In genomic region chr4:158172196-158172557, GRCh38 we compare ENCODE assay signal across 9 cellular contexts. TPM values are rescaled to one million over a fixed set of nuclear protein-coding genes. Genes with fewer than 3 reads are reported as not detected.
DNase-seq lines count a peak whose midpoint lies in the region; ATAC-seq, FAIRE-seq and TF ChIP-seq lines count a peak whose summit lies in the region.
"Had no signal": no experiment of that assay in that cellular context is flagged by ENCODE, and none has a peak within 500 bp of the region (broad histone marks: within the 10 kb centered on the region; RNA-seq: fewer than 3 reads in every experiment).

No MANE protein-coding gene starts in this region.

- H3K4me1 ChIP-seq in A673 (ENCODE audit: insufficient read depth, low read length, poor library complexity, severe bottlenecking) (peaks cover 19% of the 10 kb centered on the region), MM.1S (ENCODE audit: low read length) (peaks cover 4% of the 10 kb centered on the region; the same call in 1 of the 2 replicates), neural progenitor cell (no peaks in the 10 kb centered on the region)

- H3K9me2 ChIP-seq in MM.1S (replicated peaks; ENCODE audit: insufficient read depth, low read length), result no peaks in the 10 kb centered on the region

- H3K79me2 ChIP-seq in MM.1S (ENCODE audit: low read length), result no peaks in the 10 kb centered on the region
- no peaks in the 10 kb centered on the region for H3K79me2 ChIP-seq in neural progenitor cell (ENCODE audit: low read depth)

- H2AFZ ChIP-seq in MM.1S (ENCODE audit: low read length) (peak overlapping the region; percentile 56), neural progenitor cell (replicated peaks) (no peak overlapping the region)

- CTCF ChIA-PET in A673 (lab: Charles Lee), result interaction anchor here (0.7 kb wide), 2 partner anchors 21 to 140 kb away, joined by 3 read pairs; no protein-coding TSS in a partner anchor

- ATAC-seq in natural killer cell treated with Interleukin-12 subunit alpha and Interleukin-12 subunit beta and Interleukin-15 and Interleukin-18, amount 100 ng/mL, for 72 hours, result no peak
- ATAC-seq in activated naive CD4-positive, alpha-beta T cell treated with anti-CD3 and anti-CD28 coated beads, Interleukin-2, amount 50 U/mL, for 72 hours, result no peak

- POLR2A ChIA-PET in A673 (lab: Charles Lee; ENCODE audit: low non-redundant PET), result no interaction called here

- H3K27ac Mint-ChIP-seq in dendritic cell treated with granulocyte-macrophage colony-stimulating factor and Interleukin-4, amounts not matched to agents 40 ng/mL and 50 ng/mL, for 4 days, result peak overlapping the region; percentile 83
- peak overlapping the region; percentile 32 for H3K27ac Mint-ChIP-seq in neural progenitor cell
- no peak overlapping the region for H3K27ac Mint-ChIP-seq in natural killer cell treated with Interleukin-12 subunit alpha and Interleukin-12 subunit beta and Interleukin-15 and Interleukin-18, amount 100 ng/mL, for 72 hours
- H3K27ac Mint-ChIP-seq in activated naive CD4-positive, alpha-beta T cell treated with anti-CD3 and anti-CD28 coated beads, Interleukin-2, amount 50 U/mL, for 72 hours, result no peak overlapping the region

- H3K9me3 ChIP-seq in A673 (ENCODE audit: low read depth, low read length, poor library complexity, severe bottlenecking) (no peaks in the 10 kb centered on the region), MM.1S (replicated peaks; ENCODE audit: insufficient read depth, low read length) (no peaks in the 10 kb centered on the region), neural progenitor cell (ENCODE audit: low read depth) (no peaks in the 10 kb centered on the region)

- peaks cover 27% of the 10 kb centered on the region for H3K36me3 Mint-ChIP-seq in dendritic cell treated with granulocyte-macrophage colony-stimulating factor and Interleukin-4, amounts not matched to agents 40 ng/mL and 50 ng/mL, for 4 days (ENCODE audit: low read depth)
- H3K36me3 Mint-ChIP-seq in neural progenitor cell, result no peaks in the 10 kb centered on the region
- no peaks in the 10 kb centered on the region for H3K36me3 Mint-ChIP-seq in natural killer cell treated with Interleukin-12 subunit alpha and Interleukin-12 subunit beta and Interleukin-15 and Interleukin-18, amount 100 ng/mL, for 72 hours
- H3K36me3 Mint-ChIP-seq in activated naive CD4-positive, alpha-beta T cell treated with anti-CD3 and anti-CD28 coated beads, Interleukin-2, amount 50 U/mL, for 72 hours, result no peaks in the 10 kb centered on the region

- H3K9ac ChIP-seq in MM.1S (ENCODE audit: low read length) (no peak overlapping the region), neural progenitor cell (no peak overlapping the region)

- no peaks in the 10 kb centered on the region for H4K20me1 ChIP-seq in MM.1S (ENCODE audit: insufficient read depth, low read length)
- H4K20me1 ChIP-seq in neural progenitor cell (ENCODE audit: low read depth), result no peaks in the 10 kb centered on the region

- DNase-seq in A673 (ENCODE audit: low spot score) (peak; percentile 16), MM.1S (no peak), neural progenitor cell (ENCODE audit: low spot score) (no peak), frontal cortex (ENCODE audit: low spot score in 2 of 2) (no peak), UCSD-AML1 (lab: John Stamatoyannopoulos, UW; ENCODE audit: unreplicated experiment) (no peak)
- DNase-seq in natural killer cell treated with Interleukin-12 subunit alpha and Interleukin-12 subunit beta and Interleukin-15 and Interleukin-18, amount 100 ng/mL, for 72 hours (ENCODE audit: low spot score), result no peak
- DNase-seq in activated naive CD4-positive, alpha-beta T cell treated with anti-CD3 and anti-CD28 coated beads, Interleukin-2, amount 50 U/mL, for 72 hours (ENCODE audit: low spot score in 2 of 2), result no peak

- H3K27me3 ChIP-seq in A673 (replicated peaks; ENCODE audit: insufficient read depth, low read depth, low read length, poor library complexity), result no peaks in the 10 kb centered on the region
- H3K27me3 ChIP-seq in MM.1S (replicated peaks; ENCODE audit: insufficient read depth, low read length), result no peaks in the 10 kb centered on the region
- no peaks in the 10 kb centered on the region for H3K27me3 ChIP-seq in neural progenitor cell

- H3K9me3 Mint-ChIP-seq in dendritic cell treated with granulocyte-macrophage colony-stimulating factor and Interleukin-4, amounts not matched to agents 40 ng/mL and 50 ng/mL, for 4 days, result no peaks in the 10 kb centered on the region
- no peaks in the 10 kb centered on the region for H3K9me3 Mint-ChIP-seq in neural progenitor cell
- H3K9me3 Mint-ChIP-seq in natural killer cell treated with Interleukin-12 subunit alpha and Interleukin-12 subunit beta and Interleukin-15 and Interleukin-18, amount 100 ng/mL, for 72 hours, result no peaks in the 10 kb centered on the region
- H3K9me3 Mint-ChIP-seq in activated naive CD4-positive, alpha-beta T cell treated with anti-CD3 and anti-CD28 coated beads, Interleukin-2, amount 50 U/mL, for 72 hours, result no peaks in the 10 kb centered on the region

- BruUV-seq in A673 (replicated peaks; lab: Mats Ljungman, UMichigan), result no TSS peak

- no peaks in the 10 kb centered on the region for H3K27me3 Mint-ChIP-seq in dendritic cell treated with granulocyte-macrophage colony-stimulating factor and Interleukin-4, amounts not matched to agents 40 ng/mL and 50 ng/mL, for 4 days
- peaks cover 2% of the 10 kb centered on the region for H3K27me3 Mint-ChIP-seq in neural progenitor cell (ENCODE audit: insufficient read depth, low read depth)
- peaks cover 14 to 15% of the 10 kb centered on the region in 2 donors for H3K27me3 Mint-ChIP-seq in natural killer cell treated with Interleukin-12 subunit alpha and Interleukin-12 subunit beta and Interleukin-15 and Interleukin-18, amount 100 ng/mL, for 72 hours

- H3K27ac ChIP-seq in A673 (ENCODE audit: low read depth, low read length, poor library complexity, severe bottlenecking) (peak overlapping the region; percentile 62), MM.1S (ENCODE audit: low read length) (no peak overlapping the region), neural progenitor cell (no peak overlapping the region)

- H3K4me3 Mint-ChIP-seq in dendritic cell treated with granulocyte-macrophage colony-stimulating factor and Interleukin-4, amounts not matched to agents 40 ng/mL and 50 ng/mL, for 4 days, result peak overlapping the region; percentile 78
- peak overlapping the region; percentile 46 for H3K4me3 Mint-ChIP-seq in neural progenitor cell
- no peak overlapping the region for H3K4me3 Mint-ChIP-seq in natural killer cell treated with Interleukin-12 subunit alpha and Interleukin-12 subunit beta and Interleukin-15 and Interleukin-18, amount 100 ng/mL, for 72 hours

- FAIRE-seq in frontal cortex (lab: Jason Lieb, UNC), result no peak

- intact Hi-C loops in A673 (cut with micrococcal nuclease; ENCODE audit: unreplicated experiment), result loop anchor here (1.0 to 5.0 kb wide), 3 partner anchors 180 to 1695 kb away; no protein-coding TSS in a partner anchor
- intact Hi-C loops in dendritic cell treated with granulocyte-macrophage colony-stimulating factor and Interleukin-4, amounts not matched to agents 40 ng/mL and 50 ng/mL, for 4 days (cut with micrococcal nuclease), result loop anchor here (5.0 kb wide), 1 partner anchor 955 kb away; no protein-coding TSS in a partner anchor

- H3K4me2 ChIP-seq in MM.1S (ENCODE audit: low read depth, low read length) (peak overlapping the region; percentile 55), neural progenitor cell (no peak overlapping the region)

- H3F3A ChIP-seq in MM.1S (ENCODE audit: insufficient read depth, low read length) (no peaks in the 10 kb centered on the region), neural progenitor cell (ENCODE audit: low read depth) (no peaks in the 10 kb centered on the region)

- no peaks in the 10 kb centered on the region for H3K36me3 ChIP-seq in A673 (ENCODE audit: insufficient read depth, low read length, poor library complexity, severe bottlenecking)
- no peaks in the 10 kb centered on the region for H3K36me3 ChIP-seq in MM.1S (replicated peaks; ENCODE audit: insufficient read depth, low read length)
- H3K36me3 ChIP-seq in neural progenitor cell, result no peaks in the 10 kb centered on the region

- peaks cover 61% of the 10 kb centered on the region for H3K4me1 Mint-ChIP-seq in dendritic cell treated with granulocyte-macrophage colony-stimulating factor and Interleukin-4, amounts not matched to agents 40 ng/mL and 50 ng/mL, for 4 days (ENCODE audit: low read depth)
- peaks cover 18% of the 10 kb centered on the region for H3K4me1 Mint-ChIP-seq in neural progenitor cell
- H3K4me1 Mint-ChIP-seq in natural killer cell treated with Interleukin-12 subunit alpha and Interleukin-12 subunit beta and Interleukin-15 and Interleukin-18, amount 100 ng/mL, for 72 hours (ENCODE audit: low read depth in 2 of 2), result peaks cover 0 to 3% of the 10 kb centered on the region in 2 donors

- TF ChIP-seq CTCF in A673 (conservative IDR thresholded peaks at IDR 0.05; ENCODE audit: low read depth, low read length) (no peak), MM.1S (IDR thresholded peaks at IDR 0.05; ENCODE audit: low read length) (no peak), neural progenitor cell (IDR thresholded peaks at IDR 0.05) (no peak)

- H3K4me3 ChIP-seq in A673 (ENCODE audit: low read depth, low read length, poor library complexity, severe bottlenecking) (peak overlapping the region; percentile 34), MM.1S (ENCODE audit: low read length) (peak overlapping the region; percentile 28; the same call in 1 of the 2 replicates), neural progenitor cell (no peak overlapping the region)

RNA-seq across cellular contexts. Expression of gene GASK1B, which starts 0.6 kb away (rescaled TPM):
- total RNA-seq in A673 (2021), result 3.1 and 3.8 TPM in 2 replicates
- not detected in 2 replicates for total RNA-seq in neural progenitor cell (ENCODE audit: low replicate concordance)
- 6.1 TPM for total RNA-seq in frontal cortex
- not detected for total RNA-seq in natural killer cell treated with Interleukin-12 subunit alpha and Interleukin-12 subunit beta and Interleukin-15 and Interleukin-18, amount 100 ng/mL, for 72 hours
- not detected for total RNA-seq in activated naive CD4-positive, alpha-beta T cell treated with anti-CD3 and anti-CD28 coated beads, Interleukin-2, amount 50 U/mL, for 72 hours
- total RNA-seq: T-helper 1 cell treated with Interleukin-12 subunit alpha and Interleukin-12 subunit beta and Interleukin-4 antibody, amounts not matched to agents 30 ng/mL and 1 ng/mL, for 36 hours had no signal

RNA-seq across cellular contexts. Expression of gene TMEM144, which starts 38.1 kb away (rescaled TPM):
- total RNA-seq in A673 (2021) (2.2 and 4.0 TPM in 2 replicates), neural progenitor cell (ENCODE audit: low replicate concordance) (2.0 and 4.1 TPM in 2 replicates), frontal cortex (2.4 TPM)
- total RNA-seq in natural killer cell treated with Interleukin-12 subunit alpha and Interleukin-12 subunit beta and Interleukin-15 and Interleukin-18, amount 100 ng/mL, for 72 hours, result 1 to 10 TPM in 1 of 2 donors, under 1 TPM in 1; 1.00 to 2.2 TPM
- under 1 TPM; 0.60 to 0.71 TPM for total RNA-seq in activated naive CD4-positive, alpha-beta T cell treated with anti-CD3 and anti-CD28 coated beads, Interleukin-2, amount 50 U/mL, for 72 hours

Comparison
In these comparisons a context has a peak if more than half of its experiments do, and no peak if none do; other contexts are left out.
1. H3K27ac Mint-ChIP-seq: peak in dendritic cell treated with granulocyte-macrophage colony-stimulating factor and Interleukin-4, amounts not matched to agents 40 ng/mL and 50 ng/mL, for 4 days (single experiment) and neural progenitor cell (single experiment); none in natural killer cell treated with Interleukin-12 subunit alpha and Interleukin-12 subunit beta and Interleukin-15 and Interleukin-18, amount 100 ng/mL, for 72 hours (0 of 2) and activated naive CD4-positive, alpha-beta T cell treated with anti-CD3 and anti-CD28 coated beads, Interleukin-2, amount 50 U/mL, for 72 hours (0 of 2).